Comparison of ENCODE assay signal across 9 cellular contexts in the genomic region with DNA sequence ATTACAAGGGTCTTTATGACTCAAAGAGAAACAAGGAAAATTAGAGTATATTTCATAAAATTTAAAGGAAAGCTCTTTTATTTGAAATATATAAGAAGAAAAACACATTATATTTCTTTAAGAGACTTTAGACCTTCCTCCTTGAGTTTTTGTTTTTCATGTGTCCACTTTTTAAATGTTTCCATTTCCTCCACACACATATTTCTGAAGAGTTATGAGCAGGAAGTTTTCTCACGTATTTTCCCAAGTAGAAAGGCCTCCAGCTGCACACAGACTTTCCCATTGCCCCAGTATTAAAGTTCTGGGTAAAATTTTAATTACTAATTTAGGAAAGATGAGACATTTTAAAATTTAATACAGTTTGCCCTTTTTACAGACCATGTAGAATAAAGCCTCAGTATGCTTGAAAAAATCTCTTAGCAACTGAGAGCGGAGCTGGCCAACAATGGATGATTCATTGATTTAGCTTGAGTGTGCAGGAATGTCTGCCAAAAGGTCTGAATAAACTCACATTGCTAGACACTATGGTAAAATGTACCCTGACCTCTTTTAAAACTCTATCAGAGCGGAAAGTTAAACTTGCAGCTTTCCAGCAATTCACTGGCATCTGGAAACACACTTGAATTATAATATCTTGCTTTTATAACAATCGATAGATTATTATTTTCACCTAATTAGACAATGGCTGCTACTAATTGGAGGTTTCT. TPM values are rescaled to one million over a fixed set of nuclear protein-coding genes. Genes with fewer than 3 reads are reported as not detected.
A peak's percentile ranks its signal among the peaks of the same experiment; 100 is the strongest.
DNase-seq lines count a peak whose midpoint lies in the region; ATAC-seq and TF ChIP-seq lines count a peak whose summit lies in the region.
"Had no signal": no experiment of that assay in that cellular context is flagged by ENCODE, and none has a peak within 500 bp of the region (broad histone marks: within the 10 kb centered on the region; RNA-seq: fewer than 3 reads in every experiment).

No MANE protein-coding gene starts in this region.

- H4K20me1 ChIP-seq in SK-N-SH (ENCODE audit: insufficient read depth) (no peaks in the 10 kb centered on the region), osteoblast (ENCODE audit: insufficient read depth, low read length) (no peaks in the 10 kb centered on the region)

- H2AFZ ChIP-seq in SK-N-SH (ENCODE audit: low read depth) (no peak overlapping the region), osteoblast (ENCODE audit: low read length) (no peak overlapping the region)

- CTCF ChIA-PET in SK-N-SH (lab: Yijun Ruan, JAX), result interaction anchor here (0.8 kb wide), 1 partner anchor 10 kb away, joined by 5 read pairs; no protein-coding TSS in a partner anchor

- H3K9me3 ChIP-seq in SK-N-SH, result no peaks in the 10 kb centered on the region
- H3K9me3 ChIP-seq in osteoblast (ENCODE audit: low read depth, low read length), result no peaks in the 10 kb centered on the region

- no peak for ATAC-seq in HG02623 (IDR thresholded peaks at IDR 0.05; ENCODE audit: unreplicated experiment)

- H3K4me1 ChIP-seq in SK-N-SH (ENCODE audit: control insufficient read depth in 1 of 2, insufficient read depth in 2 of 2, low read depth in 1 of 2, low read length in 1 of 2) (peaks cover 7 to 13% of the 10 kb centered on the region in 2 experiments; a peak in 3 of 4 replicates), osteoblast (ENCODE audit: insufficient read depth, low read length) (peaks cover 53% of the 10 kb centered on the region)

- TF ChIP-seq EP300 in SK-N-SH (IDR thresholded peaks at IDR 0.05; ENCODE audit: borderline replicate concordance in 1 of 2, low read depth in 1 of 2, low read length in 1 of 2), result peak in 1 of 2 experiments; percentile 65; a peak in 1 of 4 replicates

- POLR2A ChIA-PET in SK-N-SH (lab: Yijun Ruan, JAX), result no interaction called here

- TF ChIP-seq CTCF in SK-N-SH (IDR thresholded peaks at IDR 0.05) (no peak), osteoblast (IDR thresholded peaks at IDR 0.05; ENCODE audit: extremely low read depth, low read depth, low read length) (no peak)

- peaks cover 25% of the 10 kb centered on the region for H3F3A ChIP-seq in SK-N-SH (replicated peaks; ENCODE audit: insufficient read depth)

- H3K79me2 ChIP-seq in SK-N-SH (ENCODE audit: insufficient read depth) (peaks cover 90% of the 10 kb centered on the region), osteoblast (ENCODE audit: insufficient read depth, low read length) (peaks cover 69% of the 10 kb centered on the region)

- H3K9me2 ChIP-seq in SK-N-SH, result no peaks in the 10 kb centered on the region

- H3K36me3 ChIP-seq in SK-N-SH (replicated peaks in 1 of 2; ENCODE audit: control insufficient read depth in 1 of 2, insufficient read depth in 2 of 2, low read length in 1 of 2) (peaks cover 0 to 2% of the 10 kb centered on the region in 2 experiments), osteoblast (ENCODE audit: insufficient read depth, low read length) (peaks cover 18% of the 10 kb centered on the region)

- H3K9ac ChIP-seq in SK-N-SH, result peak overlapping the region; percentile 83

- no peak for TF ChIP-seq RAD21 in SK-N-SH (IDR thresholded peaks at IDR 0.05; ENCODE audit: low read length)

- H3K27ac ChIP-seq in SK-N-SH (ENCODE audit: low read depth in 2 of 2, low read length in 1 of 2) (peak overlapping the region; percentile 85 to 98), osteoblast (ENCODE audit: low read depth, low read length) (peak overlapping the region; percentile 92)

- H3K4me2 ChIP-seq in SK-N-SH (peak overlapping the region; percentile 69), osteoblast (ENCODE audit: insufficient read depth, low read length) (peak overlapping the region; percentile 53)

- 6% methylated on average over 4 of the region's 4 CpGs for WGBS in SK-N-SH (ENCODE audit: low lambda C conversion rate)

- H3K27me3 ChIP-seq in SK-N-SH (ENCODE audit: insufficient read depth) (no peaks in the 10 kb centered on the region), osteoblast (ENCODE audit: insufficient read depth, low read length) (no peaks in the 10 kb centered on the region)

- H3K4me3 ChIP-seq in SK-N-SH (ENCODE audit: low read depth in 2 of 2, low read length in 1 of 2) (peak overlapping the region in 1 of 2 experiments; percentile 53; a peak in 2 of 4 replicates), osteoblast (ENCODE audit: insufficient read depth, low read length) (no peak overlapping the region)

- DNase-seq in AG20443 (ENCODE audit: low spot score), result peak; percentile 82
- DNase-seq in SK-N-SH, result no peak
- DNase-seq in foreskin melanocyte, result peak; percentile 71
- DNase-seq in osteoblast (ENCODE audit: insufficient read length, low spot score, missing footprints), result peak; percentile 73
- DNase-seq in NCI-H526 (lab: John Stamatoyannopoulos, UW), result no peak
- no peak for DNase-seq in SIG-M5 treated with dmso at 0.1 percent for 504 hours (lab: John Stamatoyannopoulos, UW; ENCODE audit: unreplicated experiment)
- no peak for DNase-seq in NCI-H748 (lab: John Stamatoyannopoulos, UW; ENCODE audit: unreplicated experiment)

TF ChIP-seq in SK-N-SH, 30 proteins besides CTCF, POLR2A, EP300 and RAD21:
- no peak for TF ChIP-seq NRF1 (IDR thresholded peaks at IDR 0.05; ENCODE audit: low read depth, low read length)
- TF ChIP-seq, protein P1, sequence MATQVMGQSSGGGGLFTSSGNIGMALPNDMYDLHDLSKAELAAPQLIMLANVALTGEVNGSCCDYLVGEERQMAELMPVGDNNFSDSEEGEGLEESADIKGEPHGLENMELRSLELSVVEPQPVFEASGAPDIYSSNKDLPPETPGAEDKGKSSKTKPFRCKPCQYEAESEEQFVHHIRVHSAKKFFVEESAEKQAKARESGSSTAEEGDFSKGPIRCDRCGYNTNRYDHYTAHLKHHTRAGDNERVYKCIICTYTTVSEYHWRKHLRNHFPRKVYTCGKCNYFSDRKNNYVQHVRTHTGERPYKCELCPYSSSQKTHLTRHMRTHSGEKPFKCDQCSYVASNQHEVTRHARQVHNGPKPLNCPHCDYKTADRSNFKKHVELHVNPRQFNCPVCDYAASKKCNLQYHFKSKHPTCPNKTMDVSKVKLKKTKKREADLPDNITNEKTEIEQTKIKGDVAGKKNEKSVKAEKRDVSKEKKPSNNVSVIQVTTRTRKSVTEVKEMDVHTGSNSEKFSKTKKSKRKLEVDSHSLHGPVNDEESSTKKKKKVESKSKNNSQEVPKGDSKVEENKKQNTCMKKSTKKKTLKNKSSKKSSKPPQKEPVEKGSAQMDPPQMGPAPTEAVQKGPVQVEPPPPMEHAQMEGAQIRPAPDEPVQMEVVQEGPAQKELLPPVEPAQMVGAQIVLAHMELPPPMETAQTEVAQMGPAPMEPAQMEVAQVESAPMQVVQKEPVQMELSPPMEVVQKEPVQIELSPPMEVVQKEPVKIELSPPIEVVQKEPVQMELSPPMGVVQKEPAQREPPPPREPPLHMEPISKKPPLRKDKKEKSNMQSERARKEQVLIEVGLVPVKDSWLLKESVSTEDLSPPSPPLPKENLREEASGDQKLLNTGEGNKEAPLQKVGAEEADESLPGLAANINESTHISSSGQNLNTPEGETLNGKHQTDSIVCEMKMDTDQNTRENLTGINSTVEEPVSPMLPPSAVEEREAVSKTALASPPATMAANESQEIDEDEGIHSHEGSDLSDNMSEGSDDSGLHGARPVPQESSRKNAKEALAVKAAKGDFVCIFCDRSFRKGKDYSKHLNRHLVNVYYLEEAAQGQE (IDR thresholded peaks at IDR 0.05; ENCODE audit: low read depth, low read length), result peak; percentile 61; the same call in 1 of the 2 replicates
- peak; percentile 81 for TF ChIP-seq JUND (IDR thresholded peaks at IDR 0.05)
- 0 out of 2 replicates have a peak, but pooled peaks have one; percentile 10 for TF ChIP-seq MEF2A (IDR thresholded peaks at IDR 0.05; ENCODE audit: borderline replicate concordance, low read depth)
- peak; percentile 78 for TF ChIP-seq TCF12 (IDR thresholded peaks at IDR 0.05)
- TF ChIP-seq, protein P2, sequence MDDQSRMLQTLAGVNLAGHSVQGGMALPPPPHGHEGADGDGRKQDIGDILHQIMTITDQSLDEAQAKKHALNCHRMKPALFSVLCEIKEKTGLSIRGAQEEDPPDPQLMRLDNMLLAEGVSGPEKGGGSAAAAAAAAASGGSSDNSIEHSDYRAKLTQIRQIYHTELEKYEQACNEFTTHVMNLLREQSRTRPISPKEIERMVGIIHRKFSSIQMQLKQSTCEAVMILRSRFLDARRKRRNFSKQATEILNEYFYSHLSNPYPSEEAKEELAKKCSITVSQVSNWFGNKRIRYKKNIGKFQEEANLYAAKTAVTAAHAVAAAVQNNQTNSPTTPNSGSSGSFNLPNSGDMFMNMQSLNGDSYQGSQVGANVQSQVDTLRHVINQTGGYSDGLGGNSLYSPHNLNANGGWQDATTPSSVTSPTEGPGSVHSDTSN (IDR thresholded peaks at IDR 0.05), result peak; percentile 64
- TF ChIP-seq FOSL2 (IDR thresholded peaks at IDR 0.05; ENCODE audit: borderline replicate concordance, low read depth), result peak; percentile 88
- TF ChIP-seq RCOR1 (IDR thresholded peaks at IDR 0.05; ENCODE audit: low read length), result no peak
- TF ChIP-seq POLR2AphosphoS5 (IDR thresholded peaks at IDR 0.05; ENCODE audit: low read depth, low read length), result peak; percentile 51; the same call in 1 of the 2 replicates
- TF ChIP-seq ELF1 (IDR thresholded peaks at IDR 0.05), result 0 out of 2 replicates have a peak, but pooled peaks have one; percentile 12
- peak; percentile 66 for TF ChIP-seq RXRA (IDR thresholded peaks at IDR 0.05; ENCODE audit: borderline replicate concordance, low read depth)
- no peak for TF ChIP-seq SIN3A (IDR thresholded peaks at IDR 0.05; ENCODE audit: borderline replicate concordance, low read depth, low read length)
- no peak for TF ChIP-seq GATA2 (CRISPR knock-in tag; IDR thresholded peaks at IDR 0.05)
- peak; percentile 96 for TF ChIP-seq NFIC (IDR thresholded peaks at IDR 0.05; ENCODE audit: borderline replicate concordance)
- TF ChIP-seq TEAD4 (IDR thresholded peaks at IDR 0.05; ENCODE audit: borderline replicate concordance, insufficient read depth), result peak; percentile 43; the same call in 1 of the 2 replicates

RNA-seq across cellular contexts. Expression of a gene that starts 57.9 kb away (rescaled TPM):
- 64.3 and 80.2 TPM in 2 replicates for polyA plus RNA-seq in SK-N-SH (2012; rRNA removed)
- polyA plus RNA-seq in SK-N-SH (2012; cell fraction: cytosol; rRNA removed), result 71.3 and 82.7 TPM in 2 replicates
- polyA plus RNA-seq in SK-N-SH (2012; cell fraction: nucleus; rRNA removed), result 37.6 and 47.8 TPM in 2 replicates
- 89.0 and 89.6 TPM in 2 replicates for total RNA-seq in osteoblast
- total RNA-seq: T-helper 1 cell treated with Interleukin-12 subunit alpha and Interleukin-12 subunit beta and Interleukin-4 antibody, amounts not matched to agents 30 ng/mL and 1 ng/mL, for 36 hours had no signal

Comparison
In these comparisons a context has a peak if more than half of its experiments do, and no peak if none do; other contexts are left out.
1. DNase-seq: peak in AG20443 (single experiment), foreskin melanocyte (single experiment) and osteoblast (single experiment); none in SK-N-SH (single experiment), NCI-H526 (0 of 2), SIG-M5 treated with dmso at 0.1 percent for 504 hours (single experiment) and NCI-H748 (single experiment).